In genomic region chr20:46699651-46700359, GRCh38 we compare ENCODE assay signal across 8 cellular contexts. TPM values are rescaled to one million over a fixed set of nuclear protein-coding genes. Genes with fewer than 3 reads are reported as not detected.
DNase-seq lines count a peak whose midpoint lies in the region; ATAC-seq and TF ChIP-seq lines count a peak whose summit lies in the region.

No MANE protein-coding gene starts in this region.

- no peak overlapping the region for H3K4me3 ChIP-seq in AG04449 (ENCODE audit: low read depth, low read length)
- H3K4me3 ChIP-seq in fibroblast of pulmonary artery (replicated peaks; ENCODE audit: low read depth, low read length) = no peak overlapping the region

- CTCF ChIA-PET in AG04449 (lab: Yijun Ruan, JAX) = interaction anchor here (0.9 to 2.8 kb wide), 4 partner anchors 8 to 13 kb away, joined by 3 to 21 read pairs (median 9); partner anchors contain the start of gene TP53RK
- CTCF ChIA-PET in HEK293T (lab: Yijun Ruan, JAX) = no interaction called here

- in situ Hi-C loops in SK-MEL-5 (cut with HindIII; ENCODE audit: low pct_unique_long_range_greater_than_20kb, low sequenced_read_pairs) = loop anchor here (25.0 kb wide), 1 partner anchor 163 kb away; no protein-coding TSS in a partner anchor

- no peak for DNase-seq in AG04449 (ENCODE audit: low read depth, low spot score)
- DNase-seq in H4 (ENCODE audit: low spot score) = peak; percentile 42
- peak; percentile 85 for DNase-seq in SK-MEL-5 (ENCODE audit: low read depth, low spot score)
- DNase-seq in fibroblast of pulmonary artery (ENCODE audit: low read depth) = peak; percentile 65
- DNase-seq in DMS79 treated with DMSO at 0.1 percent for 48 hours (lab: John Stamatoyannopoulos, UW) = no peak
- DNase-seq in HEK293T (ENCODE audit: extremely low spot score) = no peak
- no peak for DNase-seq in COLO829 (ENCODE audit: low spot score)

- ATAC-seq in GM18909 (IDR thresholded peaks at IDR 0.05; ENCODE audit: poor library complexity, unreplicated experiment) = no peak

- peak; percentile 73 for TF ChIP-seq CTCF in AG04449 (IDR thresholded peaks at IDR 0.05; ENCODE audit: insufficient read depth, low read length, missing control alignments)
- TF ChIP-seq CTCF in fibroblast of pulmonary artery (IDR thresholded peaks at IDR 0.05; ENCODE audit: low read length, missing control alignments) = peak; percentile 89

- POLR2A ChIA-PET in AG04449 (lab: Yijun Ruan, JAX) (no interaction called here), HEK293T (lab: Yijun Ruan, JAX) (no interaction called here)

TF ChIP-seq in HEK293T, 16 proteins besides CTCF, POLR2A, EP300 and RAD21:
- TF ChIP-seq TARDBP (IDR thresholded peaks at IDR 0.05) = no peak
- no peak for TF ChIP-seq SP1 (IDR thresholded peaks at IDR 0.05)
- no peak for TF ChIP-seq L3MBTL2 (conservative IDR thresholded peaks at IDR 0.05)
- TF ChIP-seq NFRKB (IDR thresholded peaks at IDR 0.05) = no peak
- TF ChIP-seq, protein P1, sequence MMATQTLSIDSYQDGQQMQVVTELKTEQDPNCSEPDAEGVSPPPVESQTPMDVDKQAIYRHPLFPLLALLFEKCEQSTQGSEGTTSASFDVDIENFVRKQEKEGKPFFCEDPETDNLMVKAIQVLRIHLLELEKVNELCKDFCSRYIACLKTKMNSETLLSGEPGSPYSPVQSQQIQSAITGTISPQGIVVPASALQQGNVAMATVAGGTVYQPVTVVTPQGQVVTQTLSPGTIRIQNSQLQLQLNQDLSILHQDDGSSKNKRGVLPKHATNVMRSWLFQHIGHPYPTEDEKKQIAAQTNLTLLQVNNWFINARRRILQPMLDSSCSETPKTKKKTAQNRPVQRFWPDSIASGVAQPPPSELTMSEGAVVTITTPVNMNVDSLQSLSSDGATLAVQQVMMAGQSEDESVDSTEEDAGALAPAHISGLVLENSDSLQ (IDR thresholded peaks at IDR 0.05) = no peak
- no peak for TF ChIP-seq ARNT (IDR thresholded peaks at IDR 0.05)
- TF ChIP-seq FOXK2 (IDR thresholded peaks at IDR 0.05) = no peak
- no peak for TF ChIP-seq ELF4 (IDR thresholded peaks at IDR 0.05)
- no peak for TF ChIP-seq BHLHE40 (IDR thresholded peaks at IDR 0.05; ENCODE audit: borderline replicate concordance)
- TF ChIP-seq SUZ12 (IDR thresholded peaks at IDR 0.05) = no peak
- no peak for TF ChIP-seq FOXA1 (IDR thresholded peaks at IDR 0.05)
- no peak for TF ChIP-seq FOXM1 (IDR thresholded peaks at IDR 0.05; ENCODE audit: borderline replicate concordance)
- no peak for TF ChIP-seq ZNF384 (IDR thresholded peaks at IDR 0.05)
- no peak for TF ChIP-seq LEF1 (IDR thresholded peaks at IDR 0.05; ENCODE audit: borderline replicate concordance)
- TF ChIP-seq CTBP1 (IDR thresholded peaks at IDR 0.05; ENCODE audit: borderline replicate concordance) = no peak
TF ChIP-seq in HEK293T: peak in this region for 0.

RNA-seq across cellular contexts. Expression of gene SLC2A10, which starts 9.6 kb away (rescaled TPM):
- total RNA-seq in H4 (2014; rRNA removed; shearing (Covaris generic)) = 3.2 and 3.9 TPM in 2 replicates
- total RNA-seq in SK-MEL-5 (2014; rRNA removed; shearing (Covaris generic)) = 8.5 and 8.8 TPM in 2 replicates
- polyA plus RNA-seq in SK-MEL-5 (2015; cell fraction: cytosol; rRNA removed) = 6.4 and 7.0 TPM in 2 replicates
- 4.4 and 9.0 TPM in 2 replicates for polyA plus RNA-seq in SK-MEL-5 (2015; cell fraction: nucleus; rRNA removed)

RNA-seq across cellular contexts. Expression of gene TP53RK, which starts 10.6 kb away (rescaled TPM):
- total RNA-seq in H4 (2014; rRNA removed; shearing (Covaris generic)) = 15.7 and 17.0 TPM in 2 replicates
- 52.9 and 56.6 TPM in 2 replicates for total RNA-seq in SK-MEL-5 (2014; rRNA removed; shearing (Covaris generic))
- polyA plus RNA-seq in SK-MEL-5 (2015; cell fraction: cytosol; rRNA removed) = 23.4 and 28.1 TPM in 2 replicates
- 13.2 and 14.5 TPM in 2 replicates for polyA plus RNA-seq in SK-MEL-5 (2015; cell fraction: nucleus; rRNA removed)

RNA-seq across cellular contexts. Expression of gene SLC13A3, which starts 48.5 kb away (rescaled TPM):
- total RNA-seq in H4 (2014; rRNA removed; shearing (Covaris generic)) = 0.12 TPM in 1 of 2 replicates, not detected in the other
- 4.1 and 5.2 TPM in 2 replicates for total RNA-seq in SK-MEL-5 (2014; rRNA removed; shearing (Covaris generic))
- polyA plus RNA-seq in SK-MEL-5 (2015; cell fraction: cytosol; rRNA removed) = 3.8 and 4.8 TPM in 2 replicates
- 8.8 and 16.1 TPM in 2 replicates for polyA plus RNA-seq in SK-MEL-5 (2015; cell fraction: nucleus; rRNA removed)

Comparison
In these comparisons a context has a peak if more than half of its experiments do, and no peak if none do; other contexts are left out.
1. DNase-seq: peak in H4 (single experiment), SK-MEL-5 (single experiment) and fibroblast of pulmonary artery (single experiment); none in AG04449 (single experiment), DMS79 treated with DMSO at 0.1 percent for 48 hours (single experiment), HEK293T (single experiment) and COLO829 (single experiment).